7 cellular contexts compared by ENCODE assay signal in the genomic region with DNA sequence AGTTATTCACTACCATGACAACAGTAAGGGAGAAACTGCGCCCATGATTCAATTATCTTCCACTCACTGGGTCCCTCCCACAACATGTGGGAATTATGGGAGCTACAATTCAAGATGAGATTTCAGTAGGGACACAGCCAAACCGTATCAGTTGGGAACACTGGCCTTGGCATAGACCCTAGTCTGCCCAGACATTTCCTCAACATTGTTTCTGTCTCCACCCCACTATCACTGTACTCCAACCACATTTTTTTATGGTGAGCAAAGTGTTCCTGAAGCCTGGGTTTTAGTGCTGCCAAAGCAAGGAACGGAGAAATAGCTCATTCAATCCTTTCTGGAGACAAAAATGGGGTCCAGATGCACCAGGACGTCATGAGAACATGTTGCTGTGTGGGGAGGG.
"Had no signal": no experiment of that assay in that cellular context is flagged by ENCODE, and none has a peak within 500 bp of the region (broad histone marks: within the 10 kb centered on the region; RNA-seq: fewer than 3 reads in every experiment).

No MANE protein-coding gene starts in this region.

- H3K4me3 Mint-ChIP-seq: GM23338, H9 had no signal

- DNase-seq: H9, HCEC 1CT, KG1 had no signal

- H3K27ac Mint-ChIP-seq: GM23338, H9 had no signal

- H3K4me2 ChIP-seq: GM23338 had no signal

- H3K27ac ChIP-seq: HL-60 had no signal

- H3K4me3 ChIP-seq: GM23338, K562 had no signal

- H2AFZ ChIP-seq: GM23338 had no signal

- H3K4me1 Mint-ChIP-seq: GM23338, H9 had no signal

- ATAC-seq: GM23338, HepG2, K562 had no signal
